5 cellular contexts compared by ENCODE assay signal in the genomic region with DNA sequence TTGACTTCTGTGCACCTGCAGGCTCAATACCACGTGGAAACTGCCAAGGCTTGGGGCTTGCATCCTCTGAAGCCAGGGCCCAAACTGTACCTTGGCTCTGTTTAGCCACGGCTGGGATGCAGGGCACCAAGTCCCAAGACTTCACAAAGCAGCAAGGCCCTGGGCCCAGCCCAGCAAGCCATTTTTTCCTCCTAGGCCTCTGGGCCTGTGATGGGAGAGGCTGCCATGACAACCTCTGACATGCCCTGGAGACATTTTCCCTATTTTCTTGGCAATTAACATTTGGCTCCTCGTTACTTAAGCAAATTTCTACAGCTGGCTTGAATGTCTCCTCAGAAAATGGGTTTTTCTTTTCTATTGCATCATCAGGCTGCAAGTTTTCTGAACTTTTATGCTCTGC. TPM values are rescaled to one million over a fixed set of nuclear protein-coding genes. Genes with fewer than 3 reads are reported as not detected.
"Had no signal": no experiment of that assay in that cellular context is flagged by ENCODE, and none has a peak within 500 bp of the region (broad histone marks: within the 10 kb centered on the region; RNA-seq: fewer than 3 reads in every experiment).

No MANE protein-coding gene starts in this region.

RNA-seq across cellular contexts. Expression of a gene that starts 46.1 kb away (rescaled TPM):
- total RNA-seq: GM23248, H4, H7, HT-29 had no signal
- polyA plus RNA-seq: GM23248, IgD-negative memory B cell had no signal
